Comparison of ENCODE assay signal across 8 cellular contexts in the genomic region with DNA sequence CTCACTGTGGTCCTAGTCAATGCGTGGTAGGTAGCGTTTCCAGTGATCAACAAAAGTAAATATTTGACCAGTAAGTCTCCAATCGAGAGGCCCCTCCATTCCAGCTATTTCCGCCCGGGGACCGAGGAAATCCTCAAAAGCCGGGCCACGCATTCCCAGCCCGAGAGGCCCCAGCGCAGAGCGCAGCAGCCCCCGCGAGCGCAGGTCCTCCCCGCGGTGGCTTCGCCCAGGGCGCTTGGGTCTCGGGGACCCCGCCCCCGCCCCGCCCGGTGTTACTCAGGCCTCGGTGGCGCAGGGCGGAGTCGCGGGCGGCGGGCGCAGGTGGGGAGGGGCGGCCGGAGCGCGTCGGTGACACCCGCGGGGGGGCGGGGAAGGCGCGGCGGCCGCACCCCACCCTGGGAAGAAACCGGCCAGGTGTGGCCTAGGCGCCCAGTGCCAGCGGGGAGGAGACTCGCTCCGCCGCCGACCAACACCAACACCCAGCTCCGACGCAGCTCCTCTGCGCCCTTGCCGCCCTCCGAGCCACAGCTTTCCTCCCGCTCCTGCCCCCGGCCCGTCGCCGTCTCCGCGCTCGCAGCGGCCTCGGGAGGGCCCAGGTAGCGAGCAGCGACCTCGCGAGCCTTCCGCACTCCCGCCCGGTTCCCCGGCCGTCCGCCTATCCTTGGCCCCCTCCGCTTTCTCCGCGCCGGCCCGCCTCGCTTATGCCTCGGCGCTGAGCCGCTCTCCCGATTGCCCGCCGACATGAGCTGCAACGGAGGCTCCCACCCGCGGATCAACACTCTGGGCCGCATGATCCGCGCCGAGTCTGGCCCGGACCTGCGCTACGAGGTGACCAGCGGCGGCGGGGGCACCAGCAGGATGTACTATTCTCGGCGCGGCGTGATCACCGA. TPM values are rescaled to one million over a fixed set of nuclear protein-coding genes. Genes with fewer than 3 reads are reported as not detected.
DNase-seq lines count a peak whose midpoint lies in the region; ATAC-seq and TF ChIP-seq lines count a peak whose summit lies in the region.

A gene with protein sequence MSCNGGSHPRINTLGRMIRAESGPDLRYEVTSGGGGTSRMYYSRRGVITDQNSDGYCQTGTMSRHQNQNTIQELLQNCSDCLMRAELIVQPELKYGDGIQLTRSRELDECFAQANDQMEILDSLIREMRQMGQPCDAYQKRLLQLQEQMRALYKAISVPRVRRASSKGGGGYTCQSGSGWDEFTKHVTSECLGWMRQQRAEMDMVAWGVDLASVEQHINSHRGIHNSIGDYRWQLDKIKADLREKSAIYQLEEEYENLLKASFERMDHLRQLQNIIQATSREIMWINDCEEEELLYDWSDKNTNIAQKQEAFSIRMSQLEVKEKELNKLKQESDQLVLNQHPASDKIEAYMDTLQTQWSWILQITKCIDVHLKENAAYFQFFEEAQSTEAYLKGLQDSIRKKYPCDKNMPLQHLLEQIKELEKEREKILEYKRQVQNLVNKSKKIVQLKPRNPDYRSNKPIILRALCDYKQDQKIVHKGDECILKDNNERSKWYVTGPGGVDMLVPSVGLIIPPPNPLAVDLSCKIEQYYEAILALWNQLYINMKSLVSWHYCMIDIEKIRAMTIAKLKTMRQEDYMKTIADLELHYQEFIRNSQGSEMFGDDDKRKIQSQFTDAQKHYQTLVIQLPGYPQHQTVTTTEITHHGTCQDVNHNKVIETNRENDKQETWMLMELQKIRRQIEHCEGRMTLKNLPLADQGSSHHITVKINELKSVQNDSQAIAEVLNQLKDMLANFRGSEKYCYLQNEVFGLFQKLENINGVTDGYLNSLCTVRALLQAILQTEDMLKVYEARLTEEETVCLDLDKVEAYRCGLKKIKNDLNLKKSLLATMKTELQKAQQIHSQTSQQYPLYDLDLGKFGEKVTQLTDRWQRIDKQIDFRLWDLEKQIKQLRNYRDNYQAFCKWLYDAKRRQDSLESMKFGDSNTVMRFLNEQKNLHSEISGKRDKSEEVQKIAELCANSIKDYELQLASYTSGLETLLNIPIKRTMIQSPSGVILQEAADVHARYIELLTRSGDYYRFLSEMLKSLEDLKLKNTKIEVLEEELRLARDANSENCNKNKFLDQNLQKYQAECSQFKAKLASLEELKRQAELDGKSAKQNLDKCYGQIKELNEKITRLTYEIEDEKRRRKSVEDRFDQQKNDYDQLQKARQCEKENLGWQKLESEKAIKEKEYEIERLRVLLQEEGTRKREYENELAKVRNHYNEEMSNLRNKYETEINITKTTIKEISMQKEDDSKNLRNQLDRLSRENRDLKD (N-terminal part only) (plus strand): TSS at position 497 of the 890 bp plus-strand sequence. CDS start 245 bp downstream, at position 742.

- TSS peak; percentile 57 for BruUV-seq in HCT116 (replicated peaks; lab: Mats Ljungman, UMichigan)

- H3K36me3 ChIP-seq in HCT116 (ENCODE audit: control insufficient read depth in 1 of 2, insufficient read depth in 2 of 2, low read length in 2 of 2) (no peaks in the 10 kb centered on the region), left lung (no peaks in the 10 kb centered on the region)

- TF ChIP-seq RAD21 in HCT116 (IDR thresholded peaks at IDR 0.05; ENCODE audit: low read depth) = no peak

- CTCF ChIA-PET in HCT116 (lab: Charles Lee) = interaction anchor here (1.0 kb wide), 1 partner anchor 845 kb away, joined by 3 read pairs; no protein-coding TSS in a partner anchor

- TF ChIP-seq CTCF in AG09309 (IDR thresholded peaks at IDR 0.05; ENCODE audit: control insufficient read depth, insufficient read depth, low read depth, low read length, missing control alignments) = no peak
- no peak for TF ChIP-seq CTCF in HCT116 (IDR thresholded peaks at IDR 0.05 in 2 of 3, conservative IDR thresholded peaks at IDR 0.05 in 1 of 3; ENCODE audit: borderline replicate concordance in 1 of 3, insufficient read depth in 1 of 3, low read depth in 2 of 3, low read length in 2 of 3)
- TF ChIP-seq CTCF in choroid plexus epithelial cell (conservative IDR thresholded peaks at IDR 0.05; ENCODE audit: low read depth, low read length) = no peak
- TF ChIP-seq CTCF in left lung (IDR thresholded peaks at IDR 0.05) = no peak

- peak within 1 kb of the TSS; percentile 97 for H3K9ac ChIP-seq in HCT116 (ENCODE audit: low read length)

- intact Hi-C loops in HCT116 (cut with micrococcal nuclease) = loop anchor here (5.0 kb wide), 2 partner anchors 74 to 114 kb away; no protein-coding TSS in a partner anchor
- intact Hi-C loops in left lung (cut with DNase I) = no loop called here

- H3K27ac ChIP-seq in HCT116 (ENCODE audit: low read depth, low read length) (peak within 1 kb of the TSS; percentile 93), left lung (peak within 1 kb of the TSS in 1 of 2 donors; percentile 43)

- H3K4me1 ChIP-seq in HCT116 (ENCODE audit: control insufficient read depth in 1 of 2, insufficient read depth in 2 of 2, low read length in 2 of 2) (peaks cover 14 to 34% of the 10 kb centered on the region in 2 experiments), left lung (peaks cover 7 to 26% of the 10 kb centered on the region in 2 donors)

- ATAC-seq in HCT116 (peak; percentile 81), left lung (peak; percentile 82), GM18873 (IDR thresholded peaks at IDR 0.05; ENCODE audit: low FRiP score, unreplicated experiment) (no peak)

- peak; percentile 68 for TF ChIP-seq POLR2A in HCT116 (IDR thresholded peaks at IDR 0.05; ENCODE audit: borderline replicate concordance, extremely low read depth, insufficient read depth, insufficient read length)

- no peaks in the 10 kb centered on the region for H3K9me2 ChIP-seq in HCT116 (ENCODE audit: insufficient read depth)

- H3K27me3 ChIP-seq in HCT116 (ENCODE audit: insufficient read depth, low read length) (no peaks in the 10 kb centered on the region), left lung (peaks cover 67 to 99% of the 10 kb centered on the region in 2 donors)

- DNase-seq in AG09309 (ENCODE audit: low read depth) = no peak
- peak; percentile 48 for DNase-seq in HCT116 (ENCODE audit: low read depth, low spot score)
- DNase-seq in RPMI8226 = peak; percentile 93
- DNase-seq in choroid plexus epithelial cell (ENCODE audit: low read depth) = peak; percentile 32
- DNase-seq in left lung = peak; percentile 51 to 88
- DNase-seq in stimulated activated CD8-positive, alpha-beta memory T cell treated with anti-CD3 and anti-CD28 coated beads, Interleukin-2, amount 100 ng/mL, for 48 hours (ENCODE audit: low read depth in 2 of 2) = peak; percentile 6 to 14
- DNase-seq in globus pallidus (ENCODE audit: low spot score) = no peak

- H2AFZ ChIP-seq in HCT116 (ENCODE audit: low read depth, low read length, poor library complexity, severe bottlenecking) = peak within 1 kb of the TSS; percentile 65

- H3K9me3 ChIP-seq in HCT116 (ENCODE audit: control insufficient read depth in 1 of 2, insufficient read depth in 1 of 2, low read depth in 1 of 2, low read length in 2 of 2) (no peaks in the 10 kb centered on the region), left lung (no peaks in the 10 kb centered on the region)

- H3K4me2 ChIP-seq in HCT116 (ENCODE audit: low read length) = peak within 1 kb of the TSS; percentile 86

- RAD21 ChIA-PET in HCT116 (lab: Charles Lee; ENCODE audit: low non-redundant PET in 1 of 2, low total read pairs in 2 of 2, uncharacterized antibody in 2 of 2, unreplicated experiment in 2 of 2) = interaction anchor here in 1 of 2 experiments (0.6 kb wide), 1 partner anchor 100 kb away, joined by 4 read pairs; no protein-coding TSS in a partner anchor

- H4K20me1 ChIP-seq in HCT116 (ENCODE audit: insufficient read depth) = no peaks in the 10 kb centered on the region

- POLR2A ChIA-PET in HCT116 (lab: Charles Lee) = interaction anchor here (0.6 to 1.2 kb wide), 2 partner anchors 35 to 36 kb away, joined by 3 read pairs; no protein-coding TSS in a partner anchor

- peak within 1 kb of the TSS; percentile 78 for H3K4me3 ChIP-seq in AG09309 (ENCODE audit: control insufficient read depth, low read depth, low read length)
- H3K4me3 ChIP-seq in HCT116 (replicated peaks in 1 of 2; ENCODE audit: low read depth in 1 of 2, low read length in 2 of 2) = peak within 1 kb of the TSS; percentile 91 to 96
- peak within 1 kb of the TSS; percentile 67 for H3K4me3 ChIP-seq in choroid plexus epithelial cell (ENCODE audit: low read depth, low read length)
- peak within 1 kb of the TSS; percentile 38 to 63 for H3K4me3 ChIP-seq in left lung

- H3K79me2 ChIP-seq in HCT116 (ENCODE audit: insufficient read depth, low read length) = peaks cover 47% of the 10 kb centered on the region

TF ChIP-seq in HCT116, 20 proteins besides CTCF, POLR2A, EP300 and RAD21 (continues in another document):
- TF ChIP-seq YY1 (IDR thresholded peaks at IDR 0.05; ENCODE audit: extremely low read depth, insufficient replicate concordance, low read depth, low read length) (peak; percentile 39), EZH2phosphoT487 (IDR thresholded peaks at IDR 0.05; ENCODE audit: borderline replicate concordance) (no peak), SIN3A (IDR thresholded peaks at IDR 0.05; ENCODE audit: low read depth) (peak; percentile 75; the same call in 1 of the 2 replicates), EGR1 (IDR thresholded peaks at IDR 0.05; ENCODE audit: low read depth) (peak; percentile 77), TCF7L2 (IDR thresholded peaks at IDR 0.05; ENCODE audit: borderline replicate concordance, extremely low read depth, insufficient read depth, insufficient read length) (peak; percentile 27), CBX3 (IDR thresholded peaks at IDR 0.05; ENCODE audit: low read depth) (no peak), JUND (IDR thresholded peaks at IDR 0.05) (no peak)

RNA-seq across cellular contexts. Expression of the gene that starts here (rescaled TPM):
- total RNA-seq in HCT116 (2021; ENCODE audit: unreplicated experiment) (104 TPM), left lung (10 to 100 TPM; 15.1 to 29.2 TPM)
- 56.2 and 65.6 TPM in 2 replicates for polyA plus RNA-seq in HCT116 (2012)

Comparison
In these comparisons a context has a peak if more than half of its experiments do, and no peak if none do; other contexts are left out.
1. DNase-seq: peak in HCT116 (single experiment), RPMI8226 (single experiment), choroid plexus epithelial cell (single experiment), left lung (2 of 2) and stimulated activated CD8-positive, alpha-beta memory T cell treated with anti-CD3 and anti-CD28 coated beads, Interleukin-2, amount 100 ng/mL, for 48 hours (2 of 2); none in AG09309 (single experiment) and globus pallidus (single experiment).
2. Peak in every context shown above with its lines, with median percentiles within 50 percentile points of each other: H3K4me3 ChIP-seq.